In genomic region chr6:12238191-12238590, GRCh38 we compare ENCODE assay signal across 23 cellular contexts. TPM values are rescaled to one million over a fixed set of nuclear protein-coding genes. Genes with fewer than 3 reads are reported as not detected.
A peak's percentile ranks its signal among the peaks of the same experiment; 100 is the strongest.
DNase-seq lines count a peak whose midpoint lies in the region; ATAC-seq, FAIRE-seq and TF ChIP-seq lines count a peak whose summit lies in the region.
"Had no signal": no experiment of that assay in that cellular context is flagged by ENCODE, and none has a peak within 500 bp of the region (broad histone marks: within the 10 kb centered on the region; RNA-seq: fewer than 3 reads in every experiment).

No MANE protein-coding gene starts in this region.

- no peak for ATAC-seq in activated naive CD8-positive, alpha-beta T cell treated with anti-CD3 and anti-CD28 coated beads, Interleukin-2, amount 10 ng/mL, durations not matched to agents 7 days and 5 days (ENCODE audit: low read depth)
- ATAC-seq in HG03039 (IDR thresholded peaks at IDR 0.05; ENCODE audit: unreplicated experiment), result no peak
- ATAC-seq: GM12878, SK-N-SH treated with all-trans-retinoic acid at 6 μM for 48 hours, WTC11 had no signal

- FAIRE-seq in kidney (lab: Jason Lieb, UNC), result no peak
- FAIRE-seq: A204.1, GM12878 had no signal

- no peak overlapping the region for H3K9ac ChIP-seq in kidney (ENCODE audit: low read length in 2 of 2)

- H3K4me1 Mint-ChIP-seq in activated CD4-positive, alpha-beta T cell treated with anti-CD3 and anti-CD28 coated beads, Interleukin-2, amount 10 ng/mL, durations not matched to agents 24 days and 14 days, result peaks cover 27% of the 10 kb centered on the region
- H3K4me1 Mint-ChIP-seq in activated naive CD8-positive, alpha-beta T cell treated with anti-CD3 and anti-CD28 coated beads, Interleukin-2, amount 10 ng/mL, durations not matched to agents 7 days and 5 days, result peaks cover 22% of the 10 kb centered on the region

- peak overlapping the region; percentile 38 for H3K27ac Mint-ChIP-seq in activated CD4-positive, alpha-beta T cell treated with anti-CD3 and anti-CD28 coated beads, Interleukin-2, amount 10 ng/mL, durations not matched to agents 24 days and 14 days
- H3K27ac Mint-ChIP-seq in activated naive CD8-positive, alpha-beta T cell treated with anti-CD3 and anti-CD28 coated beads, Interleukin-2, amount 10 ng/mL, durations not matched to agents 7 days and 5 days, result peak overlapping the region; percentile 26
- H3K27ac Mint-ChIP-seq: WTC11 had no signal

- no peak for DNase-seq in activated CD4-positive, alpha-beta T cell treated with anti-CD3 and anti-CD28 coated beads, Interleukin-2, amount 10 ng/mL, durations not matched to agents 24 days and 14 days
- DNase-seq in activated CD4-positive, alpha-beta T cell treated with anti-CD3 and anti-CD28 coated beads for 4 hours, result no peak
- DNase-seq in GM12864 (ENCODE audit: low read depth) (peak; percentile 16), retina (no peak), kidney (no peak)
- no peak for DNase-seq in activated naive CD8-positive, alpha-beta T cell treated with anti-CD3 and anti-CD28 coated beads, Interleukin-2, amount 10 ng/mL, durations not matched to agents 7 days and 5 days
- peak; percentile 22 to 33 for DNase-seq in stimulated activated CD8-positive, alpha-beta memory T cell treated with anti-CD3 and anti-CD28 coated beads, Interleukin-15, amount 100 ng/mL, for 48 hours (ENCODE audit: low read depth in 2 of 2)
- DNase-seq: activated effector memory CD4-positive, alpha-beta T cell treated with anti-CD3 and anti-CD28 coated beads, Interleukin-2, amount 50 U/mL, for 16 hours; cortex of kidney; GF-D8; glutamatergic neuron; NCI-H1092; NCI-H1930; ovary; T1000; transverse colon had no signal

- TF ChIP-seq CTCF in GM12864 (IDR thresholded peaks at IDR 0.05; ENCODE audit: low read depth, low read length, missing control alignments) (no peak), kidney (IDR thresholded peaks at IDR 0.05; ENCODE audit: borderline replicate concordance, extremely low read depth, insufficient read depth) (no peak)

- H3K36me3 Mint-ChIP-seq in activated CD4-positive, alpha-beta T cell treated with anti-CD3 and anti-CD28 coated beads, Interleukin-2, amount 10 ng/mL, durations not matched to agents 24 days and 14 days (ENCODE audit: low read depth), result no peaks in the 10 kb centered on the region
- H3K36me3 Mint-ChIP-seq in activated naive CD8-positive, alpha-beta T cell treated with anti-CD3 and anti-CD28 coated beads, Interleukin-2, amount 10 ng/mL, durations not matched to agents 7 days and 5 days, result no peaks in the 10 kb centered on the region
- H3K36me3 Mint-ChIP-seq: memory B cell, WTC11 had no signal

- H3K36me3 ChIP-seq in kidney (ENCODE audit: control insufficient read depth in 1 of 2, insufficient read depth in 2 of 2, low read length in 2 of 2), result no peaks in the 10 kb centered on the region
- H3K36me3 ChIP-seq: ovary, right atrium auricular region, transverse colon had no signal

- H3K9me3 Mint-ChIP-seq in activated CD4-positive, alpha-beta T cell treated with anti-CD3 and anti-CD28 coated beads, Interleukin-2, amount 10 ng/mL, durations not matched to agents 24 days and 14 days, result peaks cover 3% of the 10 kb centered on the region
- H3K9me3 Mint-ChIP-seq in activated naive CD8-positive, alpha-beta T cell treated with anti-CD3 and anti-CD28 coated beads, Interleukin-2, amount 10 ng/mL, durations not matched to agents 7 days and 5 days, result no peaks in the 10 kb centered on the region
- H3K9me3 Mint-ChIP-seq: memory B cell had no signal

- no peak overlapping the region for H3K27ac ChIP-seq in kidney (ENCODE audit: low read depth in 2 of 2, low read length in 2 of 2)
- H3K27ac ChIP-seq: ovary, right atrium auricular region, transverse colon had no signal

- H3K27me3 Mint-ChIP-seq in activated CD4-positive, alpha-beta T cell treated with anti-CD3 and anti-CD28 coated beads, Interleukin-2, amount 10 ng/mL, durations not matched to agents 24 days and 14 days, result peaks cover 1% of the 10 kb centered on the region
- no peaks in the 10 kb centered on the region for H3K27me3 Mint-ChIP-seq in activated naive CD8-positive, alpha-beta T cell treated with anti-CD3 and anti-CD28 coated beads, Interleukin-2, amount 10 ng/mL, durations not matched to agents 7 days and 5 days
- H3K27me3 Mint-ChIP-seq: memory B cell had no signal

- peaks cover 0 to 3% of the 10 kb centered on the region in 2 donors for H3K4me1 ChIP-seq in kidney (ENCODE audit: control insufficient read depth in 1 of 2, insufficient read depth in 1 of 2, low read depth in 1 of 2, low read length in 2 of 2)
- H3K4me1 ChIP-seq: right atrium auricular region had no signal

- H3K4me3 ChIP-seq in GM12864 (ENCODE audit: low read depth, low read length) (no peak overlapping the region), kidney (ENCODE audit: low read length in 2 of 2) (no peak overlapping the region)
- H3K4me3 ChIP-seq: GM12878, ovary, right atrium auricular region, transverse colon had no signal

- no peak overlapping the region for H3K4me3 Mint-ChIP-seq in activated CD4-positive, alpha-beta T cell treated with anti-CD3 and anti-CD28 coated beads, Interleukin-2, amount 10 ng/mL, durations not matched to agents 24 days and 14 days
- no peak overlapping the region for H3K4me3 Mint-ChIP-seq in activated naive CD8-positive, alpha-beta T cell treated with anti-CD3 and anti-CD28 coated beads, Interleukin-2, amount 10 ng/mL, durations not matched to agents 7 days and 5 days
- H3K4me3 Mint-ChIP-seq: memory B cell, WTC11 had no signal

- intact Hi-C loops in activated CD4-positive, alpha-beta T cell treated with anti-CD3 and anti-CD28 coated beads, Interleukin-2, amount 10 ng/mL, durations not matched to agents 24 days and 14 days (cut with micrococcal nuclease), result loop anchor here (1.0 to 10.0 kb wide), 2 partner anchors 190 to 1217 kb away; no protein-coding TSS in a partner anchor
- intact Hi-C loops in kidney (cut with DNase I), result no loop called here

- POLR2A ChIA-PET in activated naive CD8-positive, alpha-beta T cell treated with anti-CD3 and anti-CD28 coated beads, Interleukin-2, amount 10 ng/mL, durations not matched to agents 7 days and 5 days (lab: Charles Lee), result no interaction called here

- no peaks in the 10 kb centered on the region for H3K9me3 ChIP-seq in kidney (ENCODE audit: control insufficient read depth in 1 of 2, low read length in 2 of 2)
- H3K9me3 ChIP-seq: ovary, right atrium auricular region, transverse colon had no signal

RNA-seq across cellular contexts. Expression of gene EDN1, which starts 52.0 kb away (rescaled TPM):
- 0.26 TPM in 1 of 2 replicates, not detected in the other for total RNA-seq in activated CD4-positive, alpha-beta T cell treated with anti-CD3 and anti-CD28 coated beads, Interleukin-2, amount 10 ng/mL, durations not matched to agents 24 days and 14 days
- total RNA-seq in activated naive CD8-positive, alpha-beta T cell treated with anti-CD3 and anti-CD28 coated beads, Interleukin-2, amount 10 ng/mL, durations not matched to agents 7 days and 5 days, result under 1 TPM in 1 of 2 experiments, not detected in 1; 0.14 TPM
- 16.6 TPM for total RNA-seq in kidney
- 3.4 TPM for polyA plus RNA-seq in kidney (ENCODE audit: insufficient read depth, low read depth, low replicate concordance)

Comparison
In these comparisons a context has a peak if more than half of its experiments do, and no peak if none do; other contexts are left out.
1. DNase-seq: peak in GM12864 (single experiment) and stimulated activated CD8-positive, alpha-beta memory T cell treated with anti-CD3 and anti-CD28 coated beads, Interleukin-15, amount 100 ng/mL, for 48 hours (2 of 2); none in activated CD4-positive, alpha-beta T cell treated with anti-CD3 and anti-CD28 coated beads, Interleukin-2, amount 10 ng/mL, durations not matched to agents 24 days and 14 days (single experiment), activated CD4-positive, alpha-beta T cell treated with anti-CD3 and anti-CD28 coated beads for 4 hours (0 of 2), activated naive CD8-positive, alpha-beta T cell treated with anti-CD3 and anti-CD28 coated beads, Interleukin-2, amount 10 ng/mL, durations not matched to agents 7 days and 5 days (single experiment), retina (single experiment) and kidney (single experiment).
2. RNA of gene EDN1, which starts 52.0 kb away (total RNA-seq): 16.6 TPM in kidney (single experiment); 0.26 TPM in activated CD4-positive, alpha-beta T cell treated with anti-CD3 and anti-CD28 coated beads, Interleukin-2, amount 10 ng/mL, durations not matched to agents 24 days and 14 days and 0.14 TPM in activated naive CD8-positive, alpha-beta T cell treated with anti-CD3 and anti-CD28 coated beads, Interleukin-2, amount 10 ng/mL, durations not matched to agents 7 days and 5 days; every median in the first group is over 10 times any median in the second.